ENCODE assay signal across 23 cellular contexts in the genomic region with DNA sequence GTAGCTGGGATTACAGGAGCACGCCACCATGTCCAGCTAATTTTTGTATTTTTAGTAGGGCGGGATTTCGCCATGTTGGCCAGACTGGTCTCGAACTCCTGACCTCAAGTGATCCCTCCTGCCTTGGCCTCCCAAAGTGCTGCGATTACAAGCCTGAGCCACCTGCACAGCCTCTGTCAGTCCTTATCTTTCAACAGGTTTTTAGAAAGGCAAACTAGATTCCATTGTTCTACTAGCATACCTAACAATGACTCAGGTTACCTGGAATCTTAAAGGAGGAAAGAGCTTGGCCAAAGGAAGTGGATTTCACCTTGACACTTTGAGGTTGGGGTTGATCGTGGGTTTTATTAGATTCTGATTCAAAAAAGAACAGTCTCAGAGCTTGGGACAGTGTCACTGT. TPM values are rescaled to one million over a fixed set of nuclear protein-coding genes. Genes with fewer than 3 reads are reported as not detected.
A peak's percentile ranks its signal among the peaks of the same experiment; 100 is the strongest.
DNase-seq lines count a peak whose midpoint lies in the region; ATAC-seq and TF ChIP-seq lines count a peak whose summit lies in the region.
"Had no signal": no experiment of that assay in that cellular context is flagged by ENCODE, and none has a peak within 500 bp of the region (broad histone marks: within the 10 kb centered on the region; RNA-seq: fewer than 3 reads in every experiment).

No MANE protein-coding gene starts in this region.

- DNase-seq in MCF 10A (ENCODE audit: unreplicated experiment), result peak; percentile 40
- DNase-seq in breast epithelium (ENCODE audit: low spot score in 2 of 2), result no peak
- peak; percentile 65 for DNase-seq in mammary epithelial cell
- peak; percentile 32 for DNase-seq in iPS-NIHi11 (ENCODE audit: low spot score)
- DNase-seq in Ammon's horn (ENCODE audit: low spot score), result no peak
- DNase-seq in putamen (ENCODE audit: low spot score), result no peak
- no peak for DNase-seq in cerebellar nuclear complex (lab: John Stamatoyannopoulos, UW)
- DNase-seq: 8988T; activated CD4-positive, alpha-beta memory T cell treated with anti-CD3 and anti-CD28 coated beads, Interleukin-2, amount 10 ng/mL, durations not matched to agents 7 days and 5 days; activated gamma-delta T cell; cortex of kidney; heart left ventricle; islet precursor cell; NCI-H1694 treated with DMSO at 0.1 percent for 48 hours; NCI-H526 treated with DMSO at 0.1 percent for 48 hours; stimulated activated CD4-positive, alpha-beta T cell treated with anti-CD3 and anti-CD28 coated beads, Interleukin-2, amount 100 ng/mL, for 48 hours; stimulated activated naive CD4-positive, alpha-beta T cell treated with Interleukin-2 at 50 U/mL for 16 hours had no signal

- no peaks in the 10 kb centered on the region for H3K27me3 Mint-ChIP-seq in MCF 10A (ENCODE audit: insufficient read depth, unreplicated experiment)
- H3K27me3 Mint-ChIP-seq: activated CD4-positive, alpha-beta memory T cell treated with anti-CD3 and anti-CD28 coated beads, Interleukin-2, amount 10 ng/mL, durations not matched to agents 7 days and 5 days; B cell had no signal

- H3K9me3 Mint-ChIP-seq in MCF 10A (ENCODE audit: unreplicated experiment), result no peaks in the 10 kb centered on the region
- H3K9me3 Mint-ChIP-seq: activated CD4-positive, alpha-beta memory T cell treated with anti-CD3 and anti-CD28 coated beads, Interleukin-2, amount 10 ng/mL, durations not matched to agents 7 days and 5 days had no signal

- no peaks in the 10 kb centered on the region for H3K36me3 ChIP-seq in breast epithelium
- H3K36me3 ChIP-seq in mammary epithelial cell (ENCODE audit: insufficient read depth, low read length), result no peaks in the 10 kb centered on the region
- H3K36me3 ChIP-seq: brain microvascular endothelial cell, heart left ventricle had no signal

- no peaks in the 10 kb centered on the region for H3K79me2 ChIP-seq in mammary epithelial cell (ENCODE audit: insufficient read depth, low read length)

- H3K27ac ChIP-seq in breast epithelium, result no peak overlapping the region
- H3K27ac ChIP-seq in mammary epithelial cell (ENCODE audit: insufficient read depth, low read depth, low read length), result peak overlapping the region; percentile 9
- H3K27ac ChIP-seq: brain microvascular endothelial cell, heart left ventricle, KMS-11, tibial nerve had no signal

- no peak for ATAC-seq in GM18907 (IDR thresholded peaks at IDR 0.05; ENCODE audit: unreplicated experiment)
- ATAC-seq: heart left ventricle had no signal

- no peak overlapping the region for H3K9ac ChIP-seq in mammary epithelial cell (ENCODE audit: insufficient read depth, low read length)
- H3K9ac ChIP-seq: KMS-11 had no signal

- H3K9me3 ChIP-seq in breast epithelium (no peaks in the 10 kb centered on the region), mammary epithelial cell (replicated peaks; ENCODE audit: insufficient read depth, low read length) (no peaks in the 10 kb centered on the region)
- H3K9me3 ChIP-seq: heart left ventricle had no signal

- H2AFZ ChIP-seq in mammary epithelial cell (ENCODE audit: low read depth, low read length), result no peak overlapping the region

- intact Hi-C loops in MCF 10A (cut with micrococcal nuclease) (no loop called here), breast epithelium (cut with DNase I; ENCODE audit: low total_unique reads) (no loop called here), mammary epithelial cell (cut with micrococcal nuclease) (no loop called here)

- in situ Hi-C loops in mammary epithelial cell (cut with MboI; ENCODE audit: low sequenced_read_pairs in 2 of 2), result no loop called here

- no peaks in the 10 kb centered on the region for H3K27me3 ChIP-seq in breast epithelium
- no peaks in the 10 kb centered on the region for H3K27me3 ChIP-seq in mammary epithelial cell (ENCODE audit: insufficient read depth, low read length)
- H3K27me3 ChIP-seq: brain microvascular endothelial cell, heart left ventricle, tibial nerve had no signal

- 52% methylated on average over 6 of the region's 6 CpGs for WGBS in mammary epithelial cell (ENCODE audit: low coverage, missing lambda C conversion rate)

- H3K4me1 Mint-ChIP-seq in MCF 10A (ENCODE audit: insufficient read depth, unreplicated experiment), result peaks cover 44% of the 10 kb centered on the region
- H3K4me1 Mint-ChIP-seq: activated CD4-positive, alpha-beta memory T cell treated with anti-CD3 and anti-CD28 coated beads, Interleukin-2, amount 10 ng/mL, durations not matched to agents 7 days and 5 days; B cell had no signal

- H3K36me3 Mint-ChIP-seq in MCF 10A (ENCODE audit: insufficient read depth, unreplicated experiment), result peaks cover 20% of the 10 kb centered on the region

- dilution Hi-C loops in mammary epithelial cell (cut with HindIII; ENCODE audit: low sequenced_read_pairs), result no loop called here

- H3K4me3 ChIP-seq in breast epithelium (no peak overlapping the region), mammary epithelial cell (replicated peaks in 1 of 3; ENCODE audit: insufficient read depth in 1 of 3, low read depth in 2 of 3, low read length in 3 of 3) (no peak overlapping the region)
- H3K4me3 ChIP-seq: heart left ventricle, lung, tibial nerve had no signal

- H4K20me1 ChIP-seq in mammary epithelial cell (ENCODE audit: insufficient read depth, low read length), result no peaks in the 10 kb centered on the region

- H3K4me1 ChIP-seq in breast epithelium (no peaks in the 10 kb centered on the region), mammary epithelial cell (ENCODE audit: insufficient read depth, low read length) (peaks cover 63% of the 10 kb centered on the region)

- TF ChIP-seq POLR2A in breast epithelium (IDR thresholded peaks at IDR 0.05), result no peak

- no peak overlapping the region for H3K4me3 Mint-ChIP-seq in MCF 10A (ENCODE audit: unreplicated experiment)
- H3K4me3 Mint-ChIP-seq: activated CD4-positive, alpha-beta memory T cell treated with anti-CD3 and anti-CD28 coated beads, Interleukin-2, amount 10 ng/mL, durations not matched to agents 7 days and 5 days; B cell had no signal

- peak overlapping the region; percentile 7 for H3K4me2 ChIP-seq in mammary epithelial cell (ENCODE audit: insufficient read depth, low read depth, low read length)
- H3K4me2 ChIP-seq: KMS-11 had no signal

- no peak overlapping the region for H3K27ac Mint-ChIP-seq in MCF 10A (ENCODE audit: low read depth, unreplicated experiment)
- H3K27ac Mint-ChIP-seq: activated CD4-positive, alpha-beta memory T cell treated with anti-CD3 and anti-CD28 coated beads, Interleukin-2, amount 10 ng/mL, durations not matched to agents 7 days and 5 days; B cell had no signal

- POLR2A ChIA-PET in MCF 10A (lab: Yijun Ruan, JAX), result interaction anchor here (0.6 to 2.7 kb wide), 4 partner anchors 10 to 54 kb away, joined by 3 to 22 read pairs (median 6); partner anchors contain the start of genes COX15 and CUTC

- BruUV-seq in MCF 10A (replicated peaks; lab: Mats Ljungman, UMichigan) (no TSS peak), mammary epithelial cell (replicated peaks; lab: Mats Ljungman, UMichigan) (TSS peak; percentile 99)

- TF ChIP-seq CTCF in MCF 10A (IDR thresholded peaks at IDR 0.05; ENCODE audit: unreplicated experiment) (no peak), breast epithelium (IDR thresholded peaks at IDR 0.05) (no peak), mammary epithelial cell (conservative IDR thresholded peaks at IDR 0.05 in 1 of 2, IDR thresholded peaks at IDR 0.05 in 1 of 2; ENCODE audit: extremely low read depth in 1 of 2, insufficient read depth in 1 of 2, low read depth in 1 of 2, low read length in 2 of 2) (no peak)

- CTCF ChIA-PET in MCF 10A (lab: Yijun Ruan, JAX) (interaction anchor here (0.6 to 1.6 kb wide), 5 partner anchors 53 to 296 kb away, joined by 3 to 7 read pairs (median 6); no protein-coding TSS in a partner anchor), mammary epithelial cell (lab: Charles Lee; ENCODE audit: low non-redundant PET) (no interaction called here)

RNA-seq across cellular contexts. Expression of gene ABCC2, which starts 3.2 kb away (rescaled TPM):
- total RNA-seq in MCF 10A (2022), result 6.3 and 7.4 TPM in 2 replicates
- 1 to 10 TPM; 2.0 to 3.1 (median 2.1) TPM for total RNA-seq in breast epithelium
- total RNA-seq in mammary epithelial cell, result under 1 TPM; 0.66 to 0.83 TPM
- polyA plus RNA-seq in mammary epithelial cell, result 0.76 TPM
- polyA minus RNA-seq in mammary epithelial cell, result 6.7 TPM

RNA-seq across cellular contexts. Expression of gene CUTC, which starts 53.6 kb away (rescaled TPM):
- total RNA-seq in MCF 10A (2022), result 11.9 and 15.0 TPM in 2 replicates
- total RNA-seq in breast epithelium, result 10 to 100 TPM; 23.4 to 81.0 (median 33.4) TPM
- 10 to 100 TPM in 1 of 2 donors, 1 to 10 TPM in 1; 8.2 to 14.7 TPM for total RNA-seq in mammary epithelial cell
- polyA plus RNA-seq in mammary epithelial cell, result 16.7 TPM
- polyA minus RNA-seq in mammary epithelial cell, result 31.8 TPM

RNA-seq across cellular contexts. Expression of gene COX15, which starts 53.7 kb away (rescaled TPM):
- total RNA-seq in MCF 10A (2022) (50.7 and 55.3 TPM in 2 replicates), breast epithelium (10 to 100 TPM; 28.2 to 38.3 (median 32.2) TPM), mammary epithelial cell (10 to 100 TPM; 26.5 to 29.5 TPM)
- polyA plus RNA-seq in mammary epithelial cell, result 19.0 TPM
- polyA minus RNA-seq in mammary epithelial cell, result 24.4 TPM

Comparison
In these comparisons a context has a peak if more than half of its experiments do, and no peak if none do; other contexts are left out.
1. DNase-seq: peak in MCF 10A (single experiment), mammary epithelial cell (single experiment) and iPS-NIHi11 (single experiment); none in breast epithelium (0 of 2), Ammon's horn (single experiment), putamen (single experiment) and cerebellar nuclear complex (0 of 2).